Comparison of ENCODE assay signal across 8 cellular contexts in genomic region chr12:69469854-69470188, GRCh38. TPM values are rescaled to one million over a fixed set of nuclear protein-coding genes. Genes with fewer than 3 reads are reported as not detected.
DNase-seq lines count a peak whose midpoint lies in the region; ATAC-seq and TF ChIP-seq lines count a peak whose summit lies in the region.

No MANE protein-coding gene starts in this region.

- H3K4me3 ChIP-seq in astrocyte of the cerebellum (ENCODE audit: low read depth, low read length), result peak overlapping the region; percentile 95
- H3K4me3 ChIP-seq in lower leg skin (ENCODE audit: low read depth, poor library complexity, severe bottlenecking), result peak overlapping the region; percentile 96
- H3K4me3 ChIP-seq in upper lobe of right lung, result peak overlapping the region; percentile 80

- H3K4me1 Mint-ChIP-seq in activated naive CD4-positive, alpha-beta T cell treated with anti-CD3 and anti-CD28 coated beads for 36 hours (ENCODE audit: low read depth), result peaks cover 37% of the 10 kb centered on the region

- in situ Hi-C loops in astrocyte of the cerebellum (cut with HindIII; ENCODE audit: low sequenced_read_pairs), result no loop called here

- peak overlapping the region; percentile 93 for H3K27ac ChIP-seq in upper lobe of right lung

- no peaks in the 10 kb centered on the region for H3K9me3 ChIP-seq in upper lobe of right lung

- TF ChIP-seq CTCF in astrocyte of the cerebellum (IDR thresholded peaks at IDR 0.05; ENCODE audit: low read depth, low read length, missing control alignments) (no peak), lower leg skin (IDR thresholded peaks at IDR 0.05) (no peak), upper lobe of right lung (IDR thresholded peaks at IDR 0.05) (no peak)

- no peaks in the 10 kb centered on the region for H3K9me3 Mint-ChIP-seq in activated naive CD4-positive, alpha-beta T cell treated with anti-CD3 and anti-CD28 coated beads for 36 hours

- H3K27ac Mint-ChIP-seq in activated naive CD4-positive, alpha-beta T cell treated with anti-CD3 and anti-CD28 coated beads for 36 hours, result peak overlapping the region; percentile 96

- TF ChIP-seq POLR2A in lower leg skin (IDR thresholded peaks at IDR 0.05), result no peak

- intact Hi-C loops in activated naive CD4-positive, alpha-beta T cell treated with anti-CD3 and anti-CD28 coated beads for 36 hours (cut with micrococcal nuclease), result loop anchor here (1.0 to 5.0 kb wide), 9 partner anchors 57 to 772 kb away; partner anchors contain the start of genes CCT2, CNOT2 and RAB3IP
- intact Hi-C loops in lower leg skin (cut with DNase I; ENCODE audit: low total_unique reads) (no loop called here), upper lobe of right lung (cut with DNase I) (no loop called here)

- ATAC-seq in upper lobe of right lung, result no peak

- no peaks in the 10 kb centered on the region for H3K27me3 ChIP-seq in upper lobe of right lung

- H3K36me3 ChIP-seq in upper lobe of right lung, result no peaks in the 10 kb centered on the region

- peaks cover 39% of the 10 kb centered on the region for H3K4me1 ChIP-seq in upper lobe of right lung

- 8 to 9% methylated on average over 10 of the region's 10 CpGs for WGBS in lower leg skin, 2 donors

- H3K27me3 Mint-ChIP-seq in activated naive CD4-positive, alpha-beta T cell treated with anti-CD3 and anti-CD28 coated beads for 36 hours (ENCODE audit: low read depth), result no peaks in the 10 kb centered on the region

- no peak for DNase-seq in activated naive CD4-positive, alpha-beta T cell treated with anti-CD3 and anti-CD28 coated beads for 36 hours
- DNase-seq in activated naive CD4-positive, alpha-beta T cell (lab: John Stamatoyannopoulos, UW), result no peak
- no peak for DNase-seq in astrocyte of the cerebellum (ENCODE audit: low read depth)
- DNase-seq in lower leg skin (ENCODE audit: low spot score in 2 of 2), result no peak
- no peak for DNase-seq in upper lobe of right lung
- DNase-seq in NCI-H2029 (lab: John Stamatoyannopoulos, UW), result no peak
- no peak for DNase-seq in NCI-H748 treated with DMSO at 0.1 percent for 48 hours (lab: John Stamatoyannopoulos, UW)
- DNase-seq in HPDE6-E6E7 (ENCODE audit: extremely low spot score), result no peak

- H3K36me3 Mint-ChIP-seq in activated naive CD4-positive, alpha-beta T cell treated with anti-CD3 and anti-CD28 coated beads for 36 hours (ENCODE audit: low read depth), result peaks cover 5% of the 10 kb centered on the region

- CTCF ChIA-PET in activated naive CD4-positive, alpha-beta T cell treated with anti-CD3 and anti-CD28 coated beads for 36 hours (lab: Charles Lee), result interaction anchor here (3.0 kb wide), 1 partner anchor 101 kb away, joined by 28 read pairs; no protein-coding TSS in a partner anchor

- H3K4me3 Mint-ChIP-seq in activated naive CD4-positive, alpha-beta T cell treated with anti-CD3 and anti-CD28 coated beads for 36 hours, result peak overlapping the region; percentile 98

RNA-seq across cellular contexts. Expression of gene FRS2, which starts 0.4 kb away (rescaled TPM):
- 1 to 10 TPM; 7.9 TPM for total RNA-seq in activated naive CD4-positive, alpha-beta T cell treated with anti-CD3 and anti-CD28 coated beads for 36 hours
- total RNA-seq in lower leg skin, result 10 to 100 TPM; 33.7 to 64.7 (median 43.5) TPM
- total RNA-seq in upper lobe of right lung, result 31.0 TPM
